ENCODE assay signal across 7 cellular contexts in genomic region chr20:29057866-29058484, GRCh38.
DNase-seq lines count a peak whose midpoint lies in the region; ATAC-seq and TF ChIP-seq lines count a peak whose summit lies in the region.
"Not testable (repeated sequence)": the region's sequence is repeated elsewhere in the genome, so short reads cannot be mapped to it uniquely, and the experiment has no call there.

No MANE protein-coding gene starts in this region.

- POLR2A ChIA-PET in RWPE1 (lab: Yijun Ruan, JAX; ENCODE audit: low non-redundant PET): not testable (repeated sequence)

- H3K27ac Mint-ChIP-seq in Calu3 (ENCODE audit: unreplicated experiment): not testable (repeated sequence)

- CTCF ChIA-PET in Calu3 (lab: Charles Lee): not testable (repeated sequence)
- CTCF ChIA-PET in RWPE1 (lab: Yijun Ruan, JAX): interaction anchor here (0.6 kb wide), 1 partner anchor 340 kb away, joined by 3 read pairs; no protein-coding TSS in a partner anchor

- 12 to 13% methylated on average over 6 of the region's 6 CpGs for WGBS in GM23248 (ENCODE audit: low coverage in 1 of 2, low lambda C conversion rate in 2 of 2, missing lambda C conversion rate in 2 of 2), 2 experiments
- 26% methylated on average over 6 of the region's 6 CpGs for WGBS in right lobe of liver (ENCODE audit: insufficient coverage, low coverage, low lambda C conversion rate, missing lambda C conversion rate)

- intact Hi-C loops in Calu3 (cut with micrococcal nuclease; ENCODE audit: unreplicated experiment); right lobe of liver (cut with DNase I): not testable (repeated sequence)

- H3K4me3 Mint-ChIP-seq in Calu3 (ENCODE audit: low read depth, unreplicated experiment): not testable (repeated sequence)

- H3K9me3 Mint-ChIP-seq in Calu3 (ENCODE audit: low read depth, unreplicated experiment): not testable (repeated sequence)

- H3K4me2 ChIP-seq in GM23248 (ENCODE audit: unreplicated experiment); Karpas-422 (ENCODE audit: low read depth, low read length, poor library complexity, severe bottlenecking): not testable (repeated sequence)

- not testable (repeated sequence) for H3K36me3 Mint-ChIP-seq in Calu3 (ENCODE audit: insufficient read depth, unreplicated experiment)

- not testable (repeated sequence) for H3K4me3 ChIP-seq in GM23248; Karpas-422 (ENCODE audit: low read length); brain microvascular endothelial cell (ENCODE audit: low read depth, low read length); fibroblast of the aortic adventitia (ENCODE audit: low read depth, low read length); right lobe of liver

- not testable (repeated sequence) for H3K4me1 Mint-ChIP-seq in Calu3 (ENCODE audit: low read depth, unreplicated experiment)

- not testable (repeated sequence) for H3K79me2 ChIP-seq in GM23248 (ENCODE audit: insufficient read depth); Karpas-422 (ENCODE audit: low read length)

- not testable (repeated sequence) for H2AFZ ChIP-seq in GM23248; Karpas-422 (ENCODE audit: low read length)

- H3K9ac ChIP-seq in GM23248; Karpas-422 (ENCODE audit: low read length): not testable (repeated sequence)

- TF ChIP-seq CTCF in Calu3 (IDR thresholded peaks at IDR 0.05; ENCODE audit: unreplicated experiment): peak; percentile 30
- TF ChIP-seq CTCF in RWPE1 (conservative IDR thresholded peaks at IDR 0.05; ENCODE audit: low read depth): peak; percentile 64
- TF ChIP-seq CTCF in brain microvascular endothelial cell (IDR thresholded peaks at IDR 0.05; ENCODE audit: low read depth, low read length, missing control alignments): peak; percentile 54
- TF ChIP-seq CTCF in fibroblast of the aortic adventitia (IDR thresholded peaks at IDR 0.05; ENCODE audit: insufficient read depth, low read length): peak; percentile 44
- peak; percentile 19 to 60 (median 44) for TF ChIP-seq CTCF in right lobe of liver (IDR thresholded peaks at IDR 0.05)

- DNase-seq in Calu3; RWPE1 (ENCODE audit: low spot score); brain microvascular endothelial cell; fibroblast of the aortic adventitia (ENCODE audit: low read depth); right lobe of liver: not testable (repeated sequence)
- peak; percentile 35 for DNase-seq in GM23248
- DNase-seq in Karpas-422: peak; percentile 79

- not testable (repeated sequence) for H3K9me3 ChIP-seq in GM23248 (ENCODE audit: low read depth); Karpas-422 (ENCODE audit: low read length); right lobe of liver

- not testable (repeated sequence) for H3K4me1 ChIP-seq in GM23248 (ENCODE audit: insufficient read depth); Karpas-422 (ENCODE audit: low read length); right lobe of liver

- not testable (repeated sequence) for H4K20me1 ChIP-seq in GM23248 (ENCODE audit: insufficient read depth); Karpas-422 (ENCODE audit: insufficient read depth, low read depth, low read length)

- H3K27me3 Mint-ChIP-seq in Calu3 (ENCODE audit: unreplicated experiment): not testable (repeated sequence)

- not testable (repeated sequence) for H3K27me3 ChIP-seq in GM23248 (replicated peaks; ENCODE audit: insufficient read depth); Karpas-422 (ENCODE audit: low read length); brain microvascular endothelial cell (replicated peaks); right lobe of liver

- ATAC-seq in right lobe of liver: not testable (repeated sequence)

- in situ Hi-C loops in GM23248 (cut with MboI); brain microvascular endothelial cell (cut with HindIII; ENCODE audit: low pct_ligation_motif_present, low sequenced_read_pairs): not testable (repeated sequence)

- not testable (repeated sequence) for H3F3A ChIP-seq in GM23248 (ENCODE audit: insufficient read depth)

- TF ChIP-seq POLR2A in right lobe of liver (IDR thresholded peaks at IDR 0.05): not testable (repeated sequence)

- H3K9me2 ChIP-seq in GM23248 (ENCODE audit: insufficient read depth); Karpas-422 (replicated peaks; ENCODE audit: insufficient read depth, low read length): not testable (repeated sequence)

- not testable (repeated sequence) for H3K36me3 ChIP-seq in GM23248 (ENCODE audit: low read depth); Karpas-422 (ENCODE audit: insufficient read depth, low read length); brain microvascular endothelial cell (replicated peaks); right lobe of liver

- not testable (repeated sequence) for H3K27ac ChIP-seq in GM23248; Karpas-422 (ENCODE audit: low read length); RWPE1; brain microvascular endothelial cell; right lobe of liver

- BruUV-seq in Calu3 (replicated peaks; lab: Mats Ljungman, UMichigan): not testable (repeated sequence)
